In genomic region chr5:75337366-75338021, GRCh38 we compare ENCODE assay signal across 8 cellular contexts. TPM values are rescaled to one million over a fixed set of nuclear protein-coding genes. Genes with fewer than 3 reads are reported as not detected.
DNase-seq lines count a peak whose midpoint lies in the region; ATAC-seq, FAIRE-seq and TF ChIP-seq lines count a peak whose summit lies in the region.

No MANE protein-coding gene starts in this region.

- peak overlapping the region; percentile 91 to 92 for H3K9ac ChIP-seq in kidney (ENCODE audit: low read length in 2 of 2)

- DNase-seq in CD1c-positive myeloid dendritic cell (ENCODE audit: extremely low spot score) = peak; percentile 38
- DNase-seq in Peyer's patch = no peak
- peak; percentile 28 to 53 for DNase-seq in breast epithelium (ENCODE audit: low spot score in 2 of 2)
- DNase-seq in kidney = no peak
- DNase-seq in stimulated activated CD4-positive, alpha-beta T cell treated with anti-CD3 and anti-CD28 coated beads, Interleukin-2, amount 100 ng/mL, for 48 hours = peak; percentile 17 to 18
- no peak for DNase-seq in globus pallidus (ENCODE audit: low spot score)

- TF ChIP-seq CTCF in Peyer's patch (IDR thresholded peaks at IDR 0.05) = no peak
- TF ChIP-seq CTCF in breast epithelium (IDR thresholded peaks at IDR 0.05) = no peak
- no peak for TF ChIP-seq CTCF in kidney (IDR thresholded peaks at IDR 0.05; ENCODE audit: borderline replicate concordance, extremely low read depth, insufficient read depth)

- peaks cover 0 to 34% (median 0%) of the 10 kb centered on the region in 4 donors for H3K4me1 ChIP-seq in Peyer's patch
- H3K4me1 ChIP-seq in breast epithelium = peaks cover 0 to 6% of the 10 kb centered on the region in 2 donors
- peaks cover 0 to 6% of the 10 kb centered on the region in 2 donors for H3K4me1 ChIP-seq in kidney (ENCODE audit: control insufficient read depth in 1 of 2, insufficient read depth in 1 of 2, low read depth in 1 of 2, low read length in 2 of 2)

- H3K27ac ChIP-seq in Peyer's patch (peak overlapping the region; percentile 90 to 94 (median 93)), breast epithelium (peak overlapping the region; percentile 94 to 98), kidney (ENCODE audit: low read depth in 2 of 2, low read length in 2 of 2) (peak overlapping the region; percentile 88 to 90)

- H3K4me3 ChIP-seq in Peyer's patch (peak overlapping the region; percentile 75 to 99 (median 93)), breast epithelium (peak overlapping the region; percentile 81 to 93 (median 85)), kidney (ENCODE audit: low read length in 2 of 2) (peak overlapping the region; percentile 84 to 90)

- no peak for FAIRE-seq in kidney (lab: Jason Lieb, UNC)

- no peaks in the 10 kb centered on the region for H3K36me3 ChIP-seq in Peyer's patch
- no peaks in the 10 kb centered on the region for H3K36me3 ChIP-seq in breast epithelium
- H3K36me3 ChIP-seq in kidney (ENCODE audit: control insufficient read depth in 1 of 2, insufficient read depth in 2 of 2, low read length in 2 of 2) = no peaks in the 10 kb centered on the region

- TF ChIP-seq POLR2A in Peyer's patch (IDR thresholded peaks at IDR 0.05) (peak in 1 of 2 donors; percentile 1), breast epithelium (IDR thresholded peaks at IDR 0.05) (no peak)

- no peaks in the 10 kb centered on the region for H3K9me3 ChIP-seq in Peyer's patch
- H3K9me3 ChIP-seq in breast epithelium = no peaks in the 10 kb centered on the region
- H3K9me3 ChIP-seq in kidney (ENCODE audit: control insufficient read depth in 1 of 2, low read length in 2 of 2) = no peaks in the 10 kb centered on the region

- no peaks in the 10 kb centered on the region for H3K27me3 ChIP-seq in Peyer's patch
- no peaks in the 10 kb centered on the region for H3K27me3 ChIP-seq in breast epithelium

- ATAC-seq in GM21723 (IDR thresholded peaks at IDR 0.05; ENCODE audit: unreplicated experiment) (peak; percentile 2), HG02885 (IDR thresholded peaks at IDR 0.05; ENCODE audit: poor library complexity, unreplicated experiment) (no peak)

- intact Hi-C loops in breast epithelium (cut with DNase I; ENCODE audit: low total_unique reads) (loop anchor here (2.0 kb wide), 1 partner anchor 197 kb away; no protein-coding TSS in a partner anchor), kidney (cut with DNase I) (no loop called here)

RNA-seq across cellular contexts. Expression of gene HMGCR, which starts 0.5 kb away (rescaled TPM):
- total RNA-seq in Peyer's patch (10 to 100 TPM; 15.7 to 87.1 (median 67.1) TPM), breast epithelium (10 to 100 TPM; 12.8 to 34.0 (median 16.5) TPM), kidney (39.0 TPM)
- 16.4 TPM for polyA plus RNA-seq in kidney (ENCODE audit: insufficient read depth, low read depth, low replicate concordance)

Comparison
In these comparisons a context has a peak if more than half of its experiments do, and no peak if none do; other contexts are left out.
1. DNase-seq: peak in CD1c-positive myeloid dendritic cell (single experiment), breast epithelium (2 of 2) and stimulated activated CD4-positive, alpha-beta T cell treated with anti-CD3 and anti-CD28 coated beads, Interleukin-2, amount 100 ng/mL, for 48 hours (2 of 2); none in Peyer's patch (0 of 3), kidney (single experiment) and globus pallidus (single experiment).
2. Peak in every context shown above with its lines, with median percentiles within 50 percentile points of each other: H3K27ac ChIP-seq and H3K4me3 ChIP-seq.